2 cellular contexts compared by ENCODE assay signal in genomic region chr2:60890393-60890707, GRCh38.
TF ChIP-seq lines count a peak whose summit lies in the region.

No MANE protein-coding gene starts in this region.

TF ChIP-seq in GM12878, 131 proteins besides CTCF, POLR2A, EP300 and RAD21:
- TF ChIP-seq TCF12 (IDR thresholded peaks at IDR 0.05; ENCODE audit: low read depth, low read length): no peak
- no peak for TF ChIP-seq ATF2 (IDR thresholded peaks at IDR 0.05; ENCODE audit: low read length)
- no peak for TF ChIP-seq NRF1 (conservative IDR thresholded peaks at IDR 0.05; ENCODE audit: low read depth, low read length)
- no peak for TF ChIP-seq ATF3 (IDR thresholded peaks at IDR 0.05; ENCODE audit: borderline replicate concordance, extremely low read depth, low read depth, low read length)
- no peak for TF ChIP-seq MTA2 (IDR thresholded peaks at IDR 0.05; ENCODE audit: low read depth)

TF ChIP-seq in HEK293T, 16 proteins besides CTCF, POLR2A, EP300 and RAD21:
- TF ChIP-seq FOXK2 (IDR thresholded peaks at IDR 0.05) (no peak), L3MBTL2 (conservative IDR thresholded peaks at IDR 0.05) (no peak), ELF4 (IDR thresholded peaks at IDR 0.05) (no peak), HDGF (IDR thresholded peaks at IDR 0.05; ENCODE audit: borderline replicate concordance) (no peak), FOXA1 (IDR thresholded peaks at IDR 0.05) (no peak), BHLHE40 (IDR thresholded peaks at IDR 0.05; ENCODE audit: borderline replicate concordance) (no peak), SUZ12 (IDR thresholded peaks at IDR 0.05) (no peak), SP1 (IDR thresholded peaks at IDR 0.05) (no peak), CTBP1 (IDR thresholded peaks at IDR 0.05; ENCODE audit: borderline replicate concordance) (no peak), ARNT (IDR thresholded peaks at IDR 0.05) (no peak), NFRKB (IDR thresholded peaks at IDR 0.05) (no peak), PKNOX1 (IDR thresholded peaks at IDR 0.05) (no peak), LEF1 (IDR thresholded peaks at IDR 0.05; ENCODE audit: borderline replicate concordance) (no peak), TARDBP (IDR thresholded peaks at IDR 0.05) (no peak), FOXM1 (IDR thresholded peaks at IDR 0.05; ENCODE audit: borderline replicate concordance) (no peak), ZNF384 (IDR thresholded peaks at IDR 0.05) (no peak)
